In the genomic region with DNA sequence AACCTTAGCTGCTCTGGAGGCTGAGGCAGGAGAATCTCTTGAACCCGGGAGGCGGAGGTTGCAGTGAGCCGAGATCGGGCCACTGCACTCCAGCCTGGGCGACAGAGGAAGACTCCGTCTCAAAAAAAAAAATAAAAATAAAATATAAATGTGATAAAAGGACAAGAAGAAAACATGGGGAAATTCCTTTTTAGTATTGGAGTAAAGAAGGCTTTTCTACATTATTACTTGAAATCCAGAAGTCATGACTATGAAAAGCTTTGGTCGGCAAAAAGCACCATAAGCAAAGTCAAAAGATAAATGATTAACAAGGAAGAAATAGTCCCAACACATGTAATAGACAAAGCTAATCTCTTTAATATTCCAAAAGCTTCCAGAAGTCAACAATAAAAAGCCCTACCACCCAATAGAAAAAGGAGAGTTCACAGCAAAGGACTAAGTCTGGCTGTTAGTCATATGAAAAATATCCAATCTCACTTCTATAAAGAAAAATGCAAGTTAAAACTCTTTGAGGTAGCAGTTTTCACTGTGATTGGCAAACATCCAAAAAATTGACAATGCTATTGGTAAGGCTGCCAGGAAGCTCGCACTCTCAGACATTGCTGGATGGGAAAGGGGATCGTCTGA, we compare ENCODE assay signal across 2 cellular contexts.
A peak's percentile ranks its signal among the peaks of the same experiment; 100 is the strongest.
TF ChIP-seq lines count a peak whose summit lies in the region.

No MANE protein-coding gene starts in this region.

TF ChIP-seq in IMR-90, 13 proteins besides CTCF, POLR2A, EP300 and RAD21:
- TF ChIP-seq RFX5 (IDR thresholded peaks at IDR 0.05; ENCODE audit: low read depth, low read length) (no peak), CEBPB (IDR thresholded peaks at IDR 0.05; ENCODE audit: low read depth, low read length) (no peak), SMC3 (IDR thresholded peaks at IDR 0.05; ENCODE audit: low read depth, low read length) (no peak)

TF ChIP-seq in GM12878, 131 proteins besides CTCF, POLR2A, EP300 and RAD21:
- TF ChIP-seq NBN (IDR thresholded peaks at IDR 0.05) (no peak), MLLT1 (IDR thresholded peaks at IDR 0.05) (peak; percentile 49), ATF3 (IDR thresholded peaks at IDR 0.05; ENCODE audit: borderline replicate concordance, extremely low read depth, low read depth, low read length) (no peak)
